ENCODE assay signal across 1 cellular context in the genomic region with DNA sequence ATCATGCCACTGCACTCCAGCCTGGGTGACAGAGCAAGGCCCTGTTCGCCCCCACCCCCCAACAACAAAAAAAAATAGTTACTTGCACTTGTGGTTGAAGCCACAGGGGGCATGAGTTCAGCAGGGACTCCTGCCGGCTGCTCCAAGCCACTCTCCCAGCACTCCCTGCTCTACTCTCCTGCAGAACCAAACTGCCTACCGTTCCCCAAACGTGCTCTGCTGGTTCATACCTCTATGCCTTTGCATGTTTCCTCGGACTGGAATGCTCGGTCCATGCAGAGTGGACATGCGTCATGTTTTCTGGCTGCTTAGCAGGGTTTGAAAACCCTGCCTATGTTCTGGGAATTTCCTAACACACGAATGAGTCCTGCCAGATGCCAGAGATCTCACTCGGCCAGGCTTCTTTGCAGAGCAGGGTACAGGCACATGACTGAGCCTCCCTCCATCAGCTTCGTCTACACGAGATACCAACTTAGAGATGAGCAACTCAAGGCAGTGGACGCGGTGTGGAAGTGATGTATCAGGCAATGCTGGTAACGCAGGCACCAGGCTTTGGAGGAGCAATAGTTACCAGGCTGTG.
TF ChIP-seq lines count a peak whose summit lies in the region.

No MANE protein-coding gene starts in this region.

TF ChIP-seq in HepG2, 621 proteins besides CTCF, POLR2A, EP300 and RAD21 (continued from another document):
- TF ChIP-seq ZNF761 (CRISPR knock-in tag; conservative IDR thresholded peaks at IDR 0.05) (no peak), ZMYM4 (CRISPR knock-in tag; IDR thresholded peaks at IDR 0.05) (peak; percentile 34; the same call in 1 of the 2 replicates), ZNF772 (CRISPR knock-in tag; IDR thresholded peaks at IDR 0.05) (0 out of 2 replicates have a peak, but pooled peaks have one; percentile 3), ZNF30 (CRISPR knock-in tag; IDR thresholded peaks at IDR 0.05) (no peak), ZNF709 (CRISPR knock-in tag; IDR thresholded peaks at IDR 0.05) (0 out of 2 replicates have a peak, but pooled peaks have one; percentile 39), ATF7-NPFF (CRISPR knock-in tag; IDR thresholded peaks at IDR 0.05; ENCODE audit: low read depth) (0 out of 2 replicates have a peak, but pooled peaks have one; percentile 36), ZNF143 (CRISPR knock-in tag; IDR thresholded peaks at IDR 0.05) (peak; percentile 71), TCF7 (IDR thresholded peaks at IDR 0.05; ENCODE audit: low read depth) (no peak), ZNF574 (CRISPR knock-in tag; IDR thresholded peaks at IDR 0.05) (peak; percentile 56), ZNF276 (CRISPR knock-in tag; IDR thresholded peaks at IDR 0.05; ENCODE audit: low read depth) (0 out of 2 replicates have a peak, but pooled peaks have one; percentile 37)
- TF ChIP-seq, protein P1, sequence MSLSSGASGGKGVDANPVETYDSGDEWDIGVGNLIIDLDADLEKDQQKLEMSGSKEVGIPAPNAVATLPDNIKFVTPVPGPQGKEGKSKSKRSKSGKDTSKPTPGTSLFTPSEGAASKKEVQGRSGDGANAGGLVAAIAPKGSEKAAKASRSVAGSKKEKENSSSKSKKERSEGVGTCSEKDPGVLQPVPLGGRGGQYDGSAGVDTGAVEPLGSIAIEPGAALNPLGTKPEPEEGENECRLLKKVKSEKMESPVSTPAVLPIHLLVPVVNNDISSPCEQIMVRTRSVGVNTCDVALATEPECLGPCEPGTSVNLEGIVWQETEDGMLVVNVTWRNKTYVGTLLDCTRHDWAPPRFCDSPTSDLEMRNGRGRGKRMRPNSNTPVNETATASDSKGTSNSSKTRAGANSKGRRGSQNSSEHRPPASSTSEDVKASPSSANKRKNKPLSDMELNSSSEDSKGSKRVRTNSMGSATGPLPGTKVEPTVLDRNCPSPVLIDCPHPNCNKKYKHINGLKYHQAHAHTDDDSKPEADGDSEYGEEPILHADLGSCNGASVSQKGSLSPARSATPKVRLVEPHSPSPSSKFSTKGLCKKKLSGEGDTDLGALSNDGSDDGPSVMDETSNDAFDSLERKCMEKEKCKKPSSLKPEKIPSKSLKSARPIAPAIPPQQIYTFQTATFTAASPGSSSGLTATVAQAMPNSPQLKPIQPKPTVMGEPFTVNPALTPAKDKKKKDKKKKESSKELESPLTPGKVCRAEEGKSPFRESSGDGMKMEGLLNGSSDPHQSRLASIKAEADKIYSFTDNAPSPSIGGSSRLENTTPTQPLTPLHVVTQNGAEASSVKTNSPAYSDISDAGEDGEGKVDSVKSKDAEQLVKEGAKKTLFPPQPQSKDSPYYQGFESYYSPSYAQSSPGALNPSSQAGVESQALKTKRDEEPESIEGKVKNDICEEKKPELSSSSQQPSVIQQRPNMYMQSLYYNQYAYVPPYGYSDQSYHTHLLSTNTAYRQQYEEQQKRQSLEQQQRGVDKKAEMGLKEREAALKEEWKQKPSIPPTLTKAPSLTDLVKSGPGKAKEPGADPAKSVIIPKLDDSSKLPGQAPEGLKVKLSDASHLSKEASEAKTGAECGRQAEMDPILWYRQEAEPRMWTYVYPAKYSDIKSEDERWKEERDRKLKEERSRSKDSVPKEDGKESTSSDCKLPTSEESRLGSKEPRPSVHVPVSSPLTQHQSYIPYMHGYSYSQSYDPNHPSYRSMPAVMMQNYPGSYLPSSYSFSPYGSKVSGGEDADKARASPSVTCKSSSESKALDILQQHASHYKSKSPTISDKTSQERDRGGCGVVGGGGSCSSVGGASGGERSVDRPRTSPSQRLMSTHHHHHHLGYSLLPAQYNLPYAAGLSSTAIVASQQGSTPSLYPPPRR (CRISPR knock-in tag; IDR thresholded peaks at IDR 0.05; ENCODE audit: borderline replicate concordance), result 0 out of 2 replicates have a peak, but pooled peaks have one; percentile 18
- TF ChIP-seq, protein P2, sequence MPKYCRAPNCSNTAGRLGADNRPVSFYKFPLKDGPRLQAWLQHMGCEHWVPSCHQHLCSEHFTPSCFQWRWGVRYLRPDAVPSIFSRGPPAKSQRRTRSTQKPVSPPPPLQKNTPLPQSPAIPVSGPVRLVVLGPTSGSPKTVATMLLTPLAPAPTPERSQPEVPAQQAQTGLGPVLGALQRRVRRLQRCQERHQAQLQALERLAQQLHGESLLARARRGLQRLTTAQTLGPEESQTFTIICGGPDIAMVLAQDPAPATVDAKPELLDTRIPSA (CRISPR knock-in tag; IDR thresholded peaks at IDR 0.05; ENCODE audit: borderline replicate concordance), result no peak
